Comparison of ENCODE assay signal across 11 cellular contexts in genomic region chr7:153398789-153399553, GRCh38.
"Had no signal": no experiment of that assay in that cellular context is flagged by ENCODE, and none has a peak within 500 bp of the region (broad histone marks: within the 10 kb centered on the region; RNA-seq: fewer than 3 reads in every experiment).

No MANE protein-coding gene starts in this region.

- H3K4me2 ChIP-seq: GM23338 had no signal

- H3K27ac ChIP-seq: GM23248 had no signal

- H3K4me3 Mint-ChIP-seq: GM23338, H9, HFFc6 had no signal

- H2AFZ ChIP-seq: GM23248, GM23338 had no signal

- H3K9ac ChIP-seq: GM23248 had no signal

- H3K27ac Mint-ChIP-seq: GM23338, H9, HFFc6 had no signal

- H3K36me3 ChIP-seq: HAP-1 had no signal

- FAIRE-seq: H1, H54 had no signal

- DNase-seq: GM23248, GOT3, H7, H9, HCEC 1CT, HFFc6 had no signal

- ATAC-seq: GM23338, HCT116 had no signal

- H3K4me3 ChIP-seq: GM23248, GM23338, HAP-1 had no signal

- H3K4me1 ChIP-seq: HAP-1 had no signal

- H3K4me1 Mint-ChIP-seq: GM23338, H9 had no signal
